Comparison of ENCODE assay signal across 37 cellular contexts in the genomic region with DNA sequence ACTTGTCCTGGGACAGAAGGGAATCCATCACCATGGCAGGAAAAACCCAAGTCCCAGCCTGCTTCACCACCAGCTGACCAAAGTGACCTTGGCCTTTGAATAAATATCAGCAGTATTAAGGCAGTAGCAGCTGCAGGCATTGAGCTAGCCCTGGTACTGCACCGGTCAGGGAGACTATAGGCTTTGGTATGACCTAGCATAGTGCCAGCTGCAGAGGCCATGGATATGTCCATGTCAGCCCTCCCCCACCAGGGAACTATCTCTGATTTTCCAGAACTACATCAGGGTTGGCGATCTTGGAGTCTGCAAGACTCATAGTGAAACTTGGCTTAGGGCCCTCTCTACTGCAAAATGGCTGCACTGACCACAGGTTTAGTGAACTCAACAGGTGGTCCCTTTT.
"Had no signal": no experiment of that assay in that cellular context is flagged by ENCODE, and none has a peak within 500 bp of the region (broad histone marks: within the 10 kb centered on the region; RNA-seq: fewer than 3 reads in every experiment).

No MANE protein-coding gene starts in this region.

- H3K9me3 ChIP-seq: gastrocnemius medialis had no signal

- H3K27me3 ChIP-seq: adrenal gland, breast epithelium, cardiac muscle cell, dorsolateral prefrontal cortex, esophagus muscularis mucosa, gastrocnemius medialis, heart left ventricle had no signal

- H3K27ac Mint-ChIP-seq: activated B cell treated with CpG ODN at 0.5 μM for 24 hours; activated CD8-positive, alpha-beta T cell treated with anti-CD3 and anti-CD28 coated beads for 36 hours; activated naive CD4-positive, alpha-beta T cell treated with anti-CD3 and anti-CD28 coated beads for 36 hours; activated naive CD4-positive, alpha-beta T cell treated with anti-CD3 and anti-CD28 coated beads, Interleukin-2, amount 50 U/mL, for 24 hours; activated naive CD8-positive, alpha-beta T cell treated with anti-CD3 and anti-CD28 coated beads for 36 hours; activated naive CD8-positive, alpha-beta T cell treated with anti-CD3 and anti-CD28 coated beads, Interleukin-2, amount 50 U/mL, for 24 hours; activated T-helper 1 cell treated with anti-CD3 and anti-CD28 coated beads, Interleukin-12 subunit alpha, Interleukin-12 subunit beta, Interleukin-2, Interleukin-4 antibody, amounts not matched to agents 30 ng/mL and 10 ng/mL and 1 ng/mL, durations not matched to agents 14 hours and 24 hours and 36 hours; activated T-helper 2 cell treated with anti-CD3 and anti-CD28 coated beads, Interferon-gamma antibody, Interleukin-2, Interleukin-4, amounts not matched to agents 10 μg/mL and 5 μg/mL and 100 μg/mL, durations not matched to agents 14 hours and 24 hours and 36 hours; brain; dendritic cell treated with granulocyte-macrophage colony-stimulating factor and Interleukin-4, amounts not matched to agents 40 ng/mL and 50 ng/mL, for 4 days; endodermal cell; T-helper 17 cell; T-helper 2 cell treated with Interferon-gamma antibody and Interleukin-4, amounts not matched to agents 5 μg/mL and 100 μg/mL, for 36 hours had no signal

- H3K4me1 ChIP-seq: adrenal gland, breast epithelium, foreskin keratinocyte had no signal

- H3K27ac ChIP-seq: adrenal gland, breast epithelium, cardiac muscle cell, coronary artery, dorsolateral prefrontal cortex, esophagus muscularis mucosa, foreskin keratinocyte, gastrocnemius medialis, heart left ventricle, WERI-Rb-1 had no signal

- ATAC-seq: activated CD4-positive, CD25-positive, alpha-beta regulatory T cell treated with anti-CD3 and anti-CD28 coated beads, Interleukin-2, amount 50 U/mL, for 24 hours; activated CD8-positive, alpha-beta T cell treated with anti-CD3 and anti-CD28 coated beads for 36 hours; activated naive CD8-positive, alpha-beta T cell treated with anti-CD3 and anti-CD28 coated beads, Interleukin-2, amount 50 U/mL, for 24 hours; foreskin keratinocyte; gastrocnemius medialis; heart left ventricle; T-helper 17 cell had no signal

- H3K4me3 Mint-ChIP-seq: activated B cell treated with CpG ODN at 0.5 μM for 24 hours; activated CD8-positive, alpha-beta T cell treated with anti-CD3 and anti-CD28 coated beads for 36 hours; activated naive CD4-positive, alpha-beta T cell treated with anti-CD3 and anti-CD28 coated beads for 36 hours; activated naive CD4-positive, alpha-beta T cell treated with anti-CD3 and anti-CD28 coated beads, Interleukin-2, amount 50 U/mL, for 24 hours; activated naive CD8-positive, alpha-beta T cell treated with anti-CD3 and anti-CD28 coated beads for 36 hours; activated naive CD8-positive, alpha-beta T cell treated with anti-CD3 and anti-CD28 coated beads, Interleukin-2, amount 50 U/mL, for 24 hours; activated T-helper 1 cell treated with anti-CD3 and anti-CD28 coated beads, Interleukin-12 subunit alpha, Interleukin-12 subunit beta, Interleukin-2, Interleukin-4 antibody, amounts not matched to agents 30 ng/mL and 10 ng/mL and 1 ng/mL, durations not matched to agents 14 hours and 24 hours and 36 hours; brain; central memory CD8-positive, alpha-beta T cell; dendritic cell treated with granulocyte-macrophage colony-stimulating factor and Interleukin-4, amounts not matched to agents 40 ng/mL and 50 ng/mL, for 4 days; endodermal cell; T-helper 17 cell; T-helper 2 cell treated with Interferon-gamma antibody and Interleukin-4, amounts not matched to agents 5 μg/mL and 100 μg/mL, for 36 hours had no signal

- H3K4me3 ChIP-seq: adrenal gland, breast epithelium, cardiac muscle cell, coronary artery, dorsolateral prefrontal cortex, esophagus muscularis mucosa, gastrocnemius medialis, heart left ventricle had no signal

- H3K4me1 Mint-ChIP-seq: activated naive CD4-positive, alpha-beta T cell treated with anti-CD3 and anti-CD28 coated beads, Interleukin-2, amount 50 U/mL, for 24 hours; endodermal cell had no signal

- H3K36me3 ChIP-seq: adrenal gland, breast epithelium, cardiac muscle cell, esophagus muscularis mucosa, gastrocnemius medialis, heart left ventricle, WERI-Rb-1 had no signal

- H3K27me3 Mint-ChIP-seq: dendritic cell treated with granulocyte-macrophage colony-stimulating factor and Interleukin-4, amounts not matched to agents 40 ng/mL and 50 ng/mL, for 4 days had no signal

- DNase-seq: activated B cell treated with CpG ODN at 0.5 μM for 24 hours; activated CD4-positive, alpha-beta T cell treated with anti-CD3 and anti-CD28 coated beads for 48 hours; activated CD4-positive, alpha-beta T cell treated with anti-CD3 and anti-CD28 coated beads, Interleukin-2, amount 50 U/mL, for 1 hour; activated CD4-positive, alpha-beta T cell treated with anti-CD3 and anti-CD28 coated beads, Interleukin-2, amount 50 U/mL, for 48 hours; activated CD8-positive, alpha-beta memory T cell treated with anti-CD3 and anti-CD28 coated beads for 24 hours; activated CD8-positive, alpha-beta T cell treated with anti-CD3 and anti-CD28 coated beads for 36 hours; activated effector memory CD4-positive, alpha-beta T cell treated with anti-CD3 and anti-CD28 coated beads, Interleukin-2, amount 50 U/mL, for 16 hours; activated naive CD4-positive, alpha-beta T cell treated with anti-CD3 and anti-CD28 coated beads for 36 hours; activated naive CD8-positive, alpha-beta T cell treated with anti-CD3 and anti-CD28 coated beads for 36 hours; activated naive CD8-positive, alpha-beta T cell treated with anti-CD3 and anti-CD28 coated beads, Interleukin-2, amount 50 U/mL, for 24 hours; activated T-cell treated with anti-CD3 and anti-CD28 coated beads, Interleukin-2, amount 50 U/mL, for 1 hour; activated T-cell treated with anti-CD3 and anti-CD28 coated beads, Interleukin-2, amount 50 U/mL, for 48 hours; amygdala; aorta; dorsolateral prefrontal cortex; effector memory CD4-positive, alpha-beta T cell; endodermal cell; foreskin keratinocyte; gastrocnemius medialis; glutamatergic neuron; heart left ventricle; T-helper 17 cell; T1000; WERI-Rb-1 had no signal
